ENCODE assay signal across 16 cellular contexts in genomic region chr20:48727226-48727625, GRCh38.
DNase-seq lines count a peak whose midpoint lies in the region; ATAC-seq and TF ChIP-seq lines count a peak whose summit lies in the region.
"Had no signal": no experiment of that assay in that cellular context is flagged by ENCODE, and none has a peak within 500 bp of the region (broad histone marks: within the 10 kb centered on the region; RNA-seq: fewer than 3 reads in every experiment).

No MANE protein-coding gene starts in this region.

- TF ChIP-seq CTCF in natural killer cell (IDR thresholded peaks at IDR 0.05): no peak

- intact Hi-C loops in dendritic cell treated with granulocyte-macrophage colony-stimulating factor and Interleukin-4, amounts not matched to agents 40 ng/mL and 50 ng/mL, for 4 days (cut with micrococcal nuclease): no loop called here
- intact Hi-C loops in natural killer cell (cut with micrococcal nuclease): no loop called here
- intact Hi-C loops in activated CD4-positive, alpha-beta T cell treated with anti-CD3 and anti-CD28 coated beads, Interleukin-2, amount 10 ng/mL, durations not matched to agents 24 days and 14 days (cut with micrococcal nuclease): no loop called here

- POLR2A ChIA-PET in T-cell (lab: Charles Lee): no interaction called here

- peaks cover 89% of the 10 kb centered on the region for H3K36me3 ChIP-seq in CD4-positive, CD25-positive, alpha-beta regulatory T cell (ENCODE audit: control insufficient read depth, insufficient read depth, low read length)

- no peaks in the 10 kb centered on the region for H3K27me3 Mint-ChIP-seq in CD4-positive, CD25-positive, alpha-beta regulatory T cell
- no peaks in the 10 kb centered on the region for H3K27me3 Mint-ChIP-seq in T-cell
- no peaks in the 10 kb centered on the region for H3K27me3 Mint-ChIP-seq in dendritic cell treated with granulocyte-macrophage colony-stimulating factor and Interleukin-4, amounts not matched to agents 40 ng/mL and 50 ng/mL, for 4 days
- H3K27me3 Mint-ChIP-seq in natural killer cell (ENCODE audit: low read depth in 2 of 2): no peaks in the 10 kb centered on the region
- H3K27me3 Mint-ChIP-seq in activated CD4-positive, alpha-beta T cell treated with anti-CD3 and anti-CD28 coated beads, Interleukin-2, amount 10 ng/mL, durations not matched to agents 24 days and 14 days: no peaks in the 10 kb centered on the region

- CTCF ChIA-PET in T-cell (lab: Charles Lee): no interaction called here

- peaks cover 13 to 73% (median 37%) of the 10 kb centered on the region in 4 donors for H3K4me1 Mint-ChIP-seq in CD4-positive, CD25-positive, alpha-beta regulatory T cell
- peaks cover 26 to 78% (median 63%) of the 10 kb centered on the region in 3 donors for H3K4me1 Mint-ChIP-seq in T-cell
- H3K4me1 Mint-ChIP-seq in dendritic cell treated with granulocyte-macrophage colony-stimulating factor and Interleukin-4, amounts not matched to agents 40 ng/mL and 50 ng/mL, for 4 days (ENCODE audit: low read depth): peaks cover 97% of the 10 kb centered on the region
- peaks cover 87 to 92% of the 10 kb centered on the region in 2 donors for H3K4me1 Mint-ChIP-seq in natural killer cell
- peaks cover 34% of the 10 kb centered on the region for H3K4me1 Mint-ChIP-seq in activated CD4-positive, alpha-beta T cell treated with anti-CD3 and anti-CD28 coated beads, Interleukin-2, amount 10 ng/mL, durations not matched to agents 24 days and 14 days

- H3K36me3 Mint-ChIP-seq in CD4-positive, CD25-positive, alpha-beta regulatory T cell: peaks cover 55% of the 10 kb centered on the region
- H3K36me3 Mint-ChIP-seq in T-cell (peaks cover 59% of the 10 kb centered on the region), natural killer cell (peaks cover 3% of the 10 kb centered on the region)
- peaks cover 86% of the 10 kb centered on the region for H3K36me3 Mint-ChIP-seq in dendritic cell treated with granulocyte-macrophage colony-stimulating factor and Interleukin-4, amounts not matched to agents 40 ng/mL and 50 ng/mL, for 4 days (ENCODE audit: low read depth)
- peaks cover 61% of the 10 kb centered on the region for H3K36me3 Mint-ChIP-seq in activated CD4-positive, alpha-beta T cell treated with anti-CD3 and anti-CD28 coated beads, Interleukin-2, amount 10 ng/mL, durations not matched to agents 24 days and 14 days (ENCODE audit: low read depth)

- no peaks in the 10 kb centered on the region for H3K9me3 Mint-ChIP-seq in CD4-positive, CD25-positive, alpha-beta regulatory T cell
- no peaks in the 10 kb centered on the region for H3K9me3 Mint-ChIP-seq in T-cell
- H3K9me3 Mint-ChIP-seq in dendritic cell treated with granulocyte-macrophage colony-stimulating factor and Interleukin-4, amounts not matched to agents 40 ng/mL and 50 ng/mL, for 4 days: no peaks in the 10 kb centered on the region
- no peaks in the 10 kb centered on the region for H3K9me3 Mint-ChIP-seq in natural killer cell
- no peaks in the 10 kb centered on the region for H3K9me3 Mint-ChIP-seq in activated CD4-positive, alpha-beta T cell treated with anti-CD3 and anti-CD28 coated beads, Interleukin-2, amount 10 ng/mL, durations not matched to agents 24 days and 14 days

- H3K27ac ChIP-seq in CD4-positive, CD25-positive, alpha-beta regulatory T cell (ENCODE audit: insufficient read depth, low read length, poor library complexity, severe bottlenecking): peak overlapping the region; percentile 1
- H3K27ac ChIP-seq: A549 had no signal

- no peak overlapping the region for H3K4me3 Mint-ChIP-seq in CD4-positive, CD25-positive, alpha-beta regulatory T cell
- H3K4me3 Mint-ChIP-seq in T-cell (no peak overlapping the region), natural killer cell (no peak overlapping the region)
- H3K4me3 Mint-ChIP-seq in dendritic cell treated with granulocyte-macrophage colony-stimulating factor and Interleukin-4, amounts not matched to agents 40 ng/mL and 50 ng/mL, for 4 days: no peak overlapping the region
- no peak overlapping the region for H3K4me3 Mint-ChIP-seq in activated CD4-positive, alpha-beta T cell treated with anti-CD3 and anti-CD28 coated beads, Interleukin-2, amount 10 ng/mL, durations not matched to agents 24 days and 14 days

- no peak for ATAC-seq in CD4-positive, CD25-positive, alpha-beta regulatory T cell (ENCODE audit: low read depth in 2 of 2)
- ATAC-seq in T-cell (replicated peaks in 1 of 4): no peak
- no peak for ATAC-seq in natural killer cell
- ATAC-seq in GM21723 (IDR thresholded peaks at IDR 0.05; ENCODE audit: unreplicated experiment): no peak
- ATAC-seq: A549, PC-3 had no signal

- H3K4me3 ChIP-seq in CD4-positive, CD25-positive, alpha-beta regulatory T cell (ENCODE audit: low read depth, low read length): no peak overlapping the region
- H3K4me3 ChIP-seq: A549 had no signal

- H3K27me3 ChIP-seq in CD4-positive, CD25-positive, alpha-beta regulatory T cell (ENCODE audit: control insufficient read depth, insufficient read depth, low read length): no peaks in the 10 kb centered on the region

- peaks cover 4% of the 10 kb centered on the region for H3K4me1 ChIP-seq in CD4-positive, CD25-positive, alpha-beta regulatory T cell (ENCODE audit: control insufficient read depth, insufficient read depth, low read length, poor library complexity, severe bottlenecking)

- H3K9me3 ChIP-seq in CD4-positive, CD25-positive, alpha-beta regulatory T cell (ENCODE audit: control insufficient read depth in 2 of 2, low read length in 2 of 2): no peaks in the 10 kb centered on the region
- H3K9me3 ChIP-seq: A549 had no signal

- H3K27ac Mint-ChIP-seq in CD4-positive, CD25-positive, alpha-beta regulatory T cell: peak overlapping the region in 1 of 3 donors; percentile 71
- H3K27ac Mint-ChIP-seq in T-cell: peak overlapping the region; percentile 18 to 70
- H3K27ac Mint-ChIP-seq in dendritic cell treated with granulocyte-macrophage colony-stimulating factor and Interleukin-4, amounts not matched to agents 40 ng/mL and 50 ng/mL, for 4 days: peak overlapping the region; percentile 34
- H3K27ac Mint-ChIP-seq in natural killer cell: peak overlapping the region; percentile 52 to 92
- H3K27ac Mint-ChIP-seq in activated CD4-positive, alpha-beta T cell treated with anti-CD3 and anti-CD28 coated beads, Interleukin-2, amount 10 ng/mL, durations not matched to agents 24 days and 14 days: no peak overlapping the region

- no peak for DNase-seq in CD4-positive, CD25-positive, alpha-beta regulatory T cell
- no peak for DNase-seq in T-cell
- no peak for DNase-seq in natural killer cell
- no peak for DNase-seq in activated CD4-positive, alpha-beta T cell treated with anti-CD3 and anti-CD28 coated beads, Interleukin-2, amount 10 ng/mL, durations not matched to agents 24 days and 14 days
- no peak for DNase-seq in HCEC 1CT
- DNase-seq in germinal center (ENCODE audit: low spot score): no peak
- DNase-seq: KBM-7; NCI-H146; NCI-H2081 treated with DMSO at 0.1 percent for 48 hours; NCI-H2227 treated with DMSO at 0.1 percent for 48 hours; NCI-H69; NK-92 treated with Interleukin-12 subunit alpha and Interleukin-12 subunit beta, amount 100 ng/mL, for 24 hours; PC-3 had no signal
